In the genomic region with DNA sequence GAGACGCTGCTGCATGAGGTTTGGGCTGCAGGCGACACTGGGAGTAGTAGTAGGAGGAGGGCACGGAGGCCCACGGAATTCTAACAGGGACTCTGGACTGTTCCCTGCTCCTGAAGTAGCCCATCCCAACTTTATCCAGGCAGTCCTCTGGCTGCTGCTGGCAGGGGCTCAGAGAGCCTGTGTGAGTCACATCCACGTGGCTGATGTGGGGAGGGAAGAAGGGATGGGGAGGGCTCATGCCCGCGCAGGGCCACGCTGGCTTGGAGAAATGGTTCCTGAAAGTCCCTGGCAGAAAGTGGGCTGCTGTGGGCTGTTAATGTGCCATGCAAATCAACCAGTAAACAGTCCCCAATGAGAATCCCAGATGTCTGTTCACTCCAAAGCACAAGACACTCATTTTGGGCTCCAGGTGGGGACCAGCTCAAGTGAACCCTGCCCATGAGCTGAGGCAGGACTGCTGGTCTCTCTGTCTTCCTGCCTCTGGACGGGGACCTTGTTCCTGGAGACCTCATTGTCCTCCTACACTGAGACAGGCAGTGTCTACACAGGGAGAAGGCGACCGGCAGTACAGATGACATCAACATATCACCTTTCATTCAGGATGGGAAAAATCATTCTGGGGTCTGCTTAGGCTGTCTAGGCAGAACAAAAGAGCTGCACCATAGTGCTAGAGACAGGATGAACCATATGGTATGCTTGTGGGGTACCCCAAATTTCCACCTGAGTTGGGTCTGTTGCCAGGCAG, we compare ENCODE assay signal across 9 cellular contexts. TPM values are rescaled to one million over a fixed set of nuclear protein-coding genes. Genes with fewer than 3 reads are reported as not detected.
A peak's percentile ranks its signal among the peaks of the same experiment; 100 is the strongest.
DNase-seq lines count a peak whose midpoint lies in the region; ATAC-seq and TF ChIP-seq lines count a peak whose summit lies in the region.
"Had no signal": no experiment of that assay in that cellular context is flagged by ENCODE, and none has a peak within 500 bp of the region (broad histone marks: within the 10 kb centered on the region; RNA-seq: fewer than 3 reads in every experiment).

No MANE protein-coding gene starts in this region.

- 64% methylated on average over 11 of the region's 11 CpGs for WGBS in hepatocyte (ENCODE audit: low lambda C conversion rate, missing lambda C conversion rate)

- no peaks in the 10 kb centered on the region for H3K79me2 ChIP-seq in hepatocyte

- H3K4me1 ChIP-seq in hepatocyte (ENCODE audit: insufficient read depth), result peaks cover 10% of the 10 kb centered on the region

- no peaks in the 10 kb centered on the region for H3K9me2 ChIP-seq in hepatocyte (replicated peaks; ENCODE audit: insufficient read depth)

- H4K20me1 ChIP-seq in hepatocyte (ENCODE audit: insufficient read depth, poor library complexity, severe bottlenecking), result no peaks in the 10 kb centered on the region

- no peaks in the 10 kb centered on the region for H3K27me3 ChIP-seq in hepatocyte

- H2AFZ ChIP-seq in hepatocyte, result no peak overlapping the region

- H3K4me3 ChIP-seq in hepatocyte (no peak overlapping the region), retinal pigment epithelial cell (ENCODE audit: low read length) (no peak overlapping the region)

- no peaks in the 10 kb centered on the region for H3K9me3 ChIP-seq in hepatocyte (ENCODE audit: low read depth)

- ATAC-seq in GM18517 (IDR thresholded peaks at IDR 0.05; ENCODE audit: unreplicated experiment), result no peak
- ATAC-seq: activated T-cell treated with anti-CD3 and anti-CD28 coated beads, Interleukin-2, amount 50 U/mL, for 72 hours had no signal

- H3K4me2 ChIP-seq in hepatocyte, result no peak overlapping the region

- H3K27ac ChIP-seq in hepatocyte, result peak overlapping the region; percentile 83

- no peaks in the 10 kb centered on the region for H3K36me3 ChIP-seq in hepatocyte (replicated peaks; ENCODE audit: insufficient read depth, low read depth)

- DNase-seq in GM03348 (ENCODE audit: low spot score) (peak; percentile 89), astrocyte of the hippocampus (ENCODE audit: low read depth, low spot score) (peak; percentile 81), hepatocyte (ENCODE audit: low spot score) (peak; percentile 73), retinal pigment epithelial cell (ENCODE audit: low read depth) (peak; percentile 31), DMS153 treated with DMSO at 0.1 percent for 48 hours (lab: John Stamatoyannopoulos, UW; ENCODE audit: unreplicated experiment) (no peak), 8988T (no peak), NCI-H1436 (lab: John Stamatoyannopoulos, UW) (no peak)
- DNase-seq: activated T-cell treated with anti-CD3 and anti-CD28 coated beads, Interleukin-2, amount 50 U/mL, for 72 hours had no signal

- TF ChIP-seq CTCF in hepatocyte (IDR thresholded peaks at IDR 0.05; ENCODE audit: poor library complexity) (no peak), retinal pigment epithelial cell (conservative IDR thresholded peaks at IDR 0.05; ENCODE audit: low read depth, low read length) (no peak)

RNA-seq across cellular contexts. Expression of a gene that starts 57.7 kb away (rescaled TPM):
- total RNA-seq in hepatocyte, result 118 and 132 TPM in 2 replicates
- 125 and 161 TPM in 2 replicates for polyA plus RNA-seq in hepatocyte

Comparison
In these comparisons a context has a peak if more than half of its experiments do, and no peak if none do; other contexts are left out.
1. DNase-seq: peak in GM03348 (single experiment), astrocyte of the hippocampus (single experiment), hepatocyte (single experiment) and retinal pigment epithelial cell (single experiment); none in DMS153 treated with DMSO at 0.1 percent for 48 hours (single experiment), 8988T (single experiment) and NCI-H1436 (single experiment).